ENCODE assay signal across 15 cellular contexts in genomic region chr3:53195066-53195450, GRCh38. TPM values are rescaled to one million over a fixed set of nuclear protein-coding genes. Genes with fewer than 3 reads are reported as not detected.
DNase-seq lines count a peak whose midpoint lies in the region; ATAC-seq, FAIRE-seq and TF ChIP-seq lines count a peak whose summit lies in the region.
"Had no signal": no experiment of that assay in that cellular context is flagged by ENCODE, and none has a peak within 500 bp of the region (broad histone marks: within the 10 kb centered on the region; RNA-seq: fewer than 3 reads in every experiment).

No MANE protein-coding gene starts in this region.

- H2AFZ ChIP-seq in astrocyte (ENCODE audit: low read depth, low read length) (no peak overlapping the region), GM23338 (no peak overlapping the region)

- peaks cover 5% of the 10 kb centered on the region for H3K4me1 Mint-ChIP-seq in activated T-cell treated with anti-CD3 and anti-CD28 coated beads, Interleukin-2, amount 50 U/mL, for 4 hours (ENCODE audit: low read depth)
- peaks cover 17% of the 10 kb centered on the region for H3K4me1 Mint-ChIP-seq in activated T-cell treated with anti-CD3 and anti-CD28 coated beads, Interleukin-2, amount 50 U/mL, for 72 hours (ENCODE audit: low read depth)
- H3K4me1 Mint-ChIP-seq in HFFc6 (ENCODE audit: low read depth) (peaks cover 19% of the 10 kb centered on the region; the same call in 1 of the 2 replicates), astrocyte (ENCODE audit: low read depth, unreplicated experiment) (peaks cover 8% of the 10 kb centered on the region), GM23338 (peaks cover 31% of the 10 kb centered on the region)

- H3K9me2 ChIP-seq in GM23338 (ENCODE audit: insufficient read depth), result no peaks in the 10 kb centered on the region

- H3K4me2 ChIP-seq in astrocyte (ENCODE audit: low read length) (no peak overlapping the region), GM23338 (no peak overlapping the region)

- DNase-seq in activated T-cell treated with anti-CD3 and anti-CD28 coated beads, Interleukin-2, amount 50 U/mL, for 4 hours, result no peak
- DNase-seq in activated T-cell treated with anti-CD3 and anti-CD28 coated beads, Interleukin-2, amount 50 U/mL, for 72 hours, result no peak
- DNase-seq in HFFc6 (no peak), astrocyte (ENCODE audit: low read depth) (no peak), posterior vena cava (ENCODE audit: low spot score) (peak; percentile 77), GM23338 (ENCODE audit: low spot score) (no peak), DMS79 treated with DMSO at 0.1 percent for 48 hours (lab: John Stamatoyannopoulos, UW) (no peak)
- DNase-seq: COR-L47, Kasumi-1, NCI-H1417, NCI-H2171 treated with DMSO at 0.1 percent for 48 hours, Peyer's patch had no signal

- H3K27me3 Mint-ChIP-seq in activated T-cell treated with anti-CD3 and anti-CD28 coated beads, Interleukin-2, amount 50 U/mL, for 4 hours (ENCODE audit: low read depth), result no peaks in the 10 kb centered on the region
- H3K27me3 Mint-ChIP-seq in activated T-cell treated with anti-CD3 and anti-CD28 coated beads, Interleukin-2, amount 50 U/mL, for 72 hours (ENCODE audit: low read depth), result no peaks in the 10 kb centered on the region
- H3K27me3 Mint-ChIP-seq in HFFc6 (ENCODE audit: insufficient read depth) (peaks cover 1% of the 10 kb centered on the region), astrocyte (ENCODE audit: low read depth, unreplicated experiment) (peaks cover 7% of the 10 kb centered on the region), GM23338 (ENCODE audit: insufficient read depth, low read depth, poor library complexity) (peaks cover 12% of the 10 kb centered on the region)

- H3K27ac Mint-ChIP-seq in activated T-cell treated with anti-CD3 and anti-CD28 coated beads, Interleukin-2, amount 50 U/mL, for 72 hours, result no peak overlapping the region
- H3K27ac Mint-ChIP-seq in HFFc6 (0 out of 2 replicates have a peak overlapping the region, but pooled peaks have one; percentile 36), astrocyte (ENCODE audit: unreplicated experiment) (peak overlapping the region; percentile 26), GM23338 (no peak overlapping the region)

- no peaks in the 10 kb centered on the region for H4K20me1 ChIP-seq in astrocyte (ENCODE audit: insufficient read depth, low read length)
- H4K20me1 ChIP-seq in GM23338 (replicated peaks; ENCODE audit: insufficient read depth), result no peaks in the 10 kb centered on the region

- 0 out of 2 replicates have a peak, but pooled peaks cover 5% of the 10 kb centered on the region for H3F3A ChIP-seq in GM23338 (replicated peaks; ENCODE audit: low read depth)

- intact Hi-C loops in posterior vena cava (cut with DNase I), result loop anchor here in 1 of 2 donors (5.0 kb wide), 2 partner anchors 63 to 78 kb away; partner anchors contain the start of gene RFT1

- TF ChIP-seq CTCF in HFFc6 (IDR thresholded peaks at IDR 0.05) (no peak), astrocyte (IDR thresholded peaks at IDR 0.05; ENCODE audit: insufficient read depth, low read depth, low read length) (no peak), GM23338 (conservative IDR thresholded peaks at IDR 0.05; ENCODE audit: low read depth in 2 of 2) (no peak)

- H3K27me3 ChIP-seq in astrocyte (ENCODE audit: insufficient read depth, low read length) (no peaks in the 10 kb centered on the region), GM23338 (ENCODE audit: insufficient read depth) (no peaks in the 10 kb centered on the region)
- H3K27me3 ChIP-seq: Peyer's patch had no signal

- H3K36me3 Mint-ChIP-seq in activated T-cell treated with anti-CD3 and anti-CD28 coated beads, Interleukin-2, amount 50 U/mL, for 4 hours (ENCODE audit: insufficient read depth), result peaks cover 6% of the 10 kb centered on the region
- peaks cover under 1 to 2% of the 10 kb centered on the region in 2 donors for H3K36me3 Mint-ChIP-seq in activated T-cell treated with anti-CD3 and anti-CD28 coated beads, Interleukin-2, amount 50 U/mL, for 72 hours (ENCODE audit: insufficient read depth in 2 of 2)
- H3K36me3 Mint-ChIP-seq in HFFc6 (ENCODE audit: low read depth) (peaks cover 2% of the 10 kb centered on the region; the same call in 1 of the 2 replicates), astrocyte (ENCODE audit: low read depth, unreplicated experiment) (peaks cover 3% of the 10 kb centered on the region), GM23338 (ENCODE audit: low read depth) (no peaks in the 10 kb centered on the region; the same call in 2 of the 3 replicates)

- H3K4me3 ChIP-seq in astrocyte (ENCODE audit: insufficient read depth, low read depth, low read length), result no peak overlapping the region
- no peak overlapping the region for H3K4me3 ChIP-seq in GM23338

- FAIRE-seq in astrocyte (lab: Jason Lieb, UNC), result no peak
- FAIRE-seq: A204.1, H1 had no signal

- no peaks in the 10 kb centered on the region for H3K9me3 Mint-ChIP-seq in activated T-cell treated with anti-CD3 and anti-CD28 coated beads, Interleukin-2, amount 50 U/mL, for 4 hours
- no peaks in the 10 kb centered on the region for H3K9me3 Mint-ChIP-seq in activated T-cell treated with anti-CD3 and anti-CD28 coated beads, Interleukin-2, amount 50 U/mL, for 72 hours
- no peaks in the 10 kb centered on the region for H3K9me3 Mint-ChIP-seq in HFFc6
- no peaks in the 10 kb centered on the region for H3K9me3 Mint-ChIP-seq in astrocyte (ENCODE audit: unreplicated experiment)
- no peaks in the 10 kb centered on the region for H3K9me3 Mint-ChIP-seq in GM23338

- peak overlapping the region; percentile 26 for H3K4me3 Mint-ChIP-seq in activated T-cell treated with anti-CD3 and anti-CD28 coated beads, Interleukin-2, amount 50 U/mL, for 4 hours
- H3K4me3 Mint-ChIP-seq in activated T-cell treated with anti-CD3 and anti-CD28 coated beads, Interleukin-2, amount 50 U/mL, for 72 hours, result no peak overlapping the region
- H3K4me3 Mint-ChIP-seq in HFFc6, result 0 out of 2 replicates have a peak overlapping the region, but pooled peaks have one; percentile 13
- no peak overlapping the region for H3K4me3 Mint-ChIP-seq in astrocyte (ENCODE audit: unreplicated experiment)
- H3K4me3 Mint-ChIP-seq in GM23338, result no peak overlapping the region; the same call in 2 of the 3 replicates

- no peak overlapping the region for H3K9ac ChIP-seq in astrocyte (ENCODE audit: low read length)

- peaks cover 14% of the 10 kb centered on the region for H3K4me1 ChIP-seq in astrocyte (ENCODE audit: insufficient read depth, low read length)
- peaks cover 13% of the 10 kb centered on the region for H3K4me1 ChIP-seq in GM23338 (ENCODE audit: insufficient read depth)

- H3K36me3 ChIP-seq in astrocyte (ENCODE audit: insufficient read depth, low read length) (no peaks in the 10 kb centered on the region), GM23338 (ENCODE audit: insufficient read depth) (no peaks in the 10 kb centered on the region)

- H3K27ac ChIP-seq in astrocyte (ENCODE audit: low read depth, low read length) (no peak overlapping the region), GM23338 (ENCODE audit: low read depth) (no peak overlapping the region)

- H3K79me2 ChIP-seq in astrocyte (ENCODE audit: insufficient read depth, low read length) (no peaks in the 10 kb centered on the region), GM23338 (replicated peaks; ENCODE audit: insufficient read depth) (no peaks in the 10 kb centered on the region)

- no peak for ATAC-seq in activated T-cell treated with anti-CD3 and anti-CD28 coated beads, Interleukin-2, amount 50 U/mL, for 4 hours
- no peak for ATAC-seq in activated T-cell treated with anti-CD3 and anti-CD28 coated beads, Interleukin-2, amount 50 U/mL, for 72 hours (replicated peaks in 1 of 2)
- ATAC-seq in GM23338 (no peak), GM21360 (IDR thresholded peaks at IDR 0.05; ENCODE audit: unreplicated experiment) (no peak)

- no peaks in the 10 kb centered on the region for H3K9me3 ChIP-seq in astrocyte (ENCODE audit: insufficient read depth, low read depth, low read length)
- H3K9me3 ChIP-seq: Peyer's patch had no signal

TF ChIP-seq in GM23338, 12 proteins besides CTCF, POLR2A, EP300 and RAD21 (continues in another document):
- TF ChIP-seq ZNF331 (CRISPR knock-in tag; IDR thresholded peaks at IDR 0.05; ENCODE audit: low read depth) (no peak), EZH2phosphoT487 (IDR thresholded peaks at IDR 0.05; ENCODE audit: unreplicated experiment) (no peak), NANOG (IDR thresholded peaks at IDR 0.05; ENCODE audit: borderline replicate concordance) (no peak), JUNB (IDR thresholded peaks at IDR 0.05; ENCODE audit: unreplicated experiment) (no peak), CREB1 (CRISPR knock-in tag; IDR thresholded peaks at IDR 0.05; ENCODE audit: low read depth) (no peak), ETS1 (IDR thresholded peaks at IDR 0.05) (no peak), EZH2 (IDR thresholded peaks at IDR 0.05; ENCODE audit: low read depth, unreplicated experiment) (no peak)

RNA-seq across cellular contexts. Expression of gene PRKCD, which starts 34.0 kb away (rescaled TPM):
- total RNA-seq in activated T-cell treated with anti-CD3 and anti-CD28 coated beads, Interleukin-2, amount 50 U/mL, for 4 hours, result 10 to 100 TPM; 15.7 to 24.3 (median 19.1) TPM
- 10 to 100 TPM; 24.2 to 27.2 TPM for total RNA-seq in activated T-cell treated with anti-CD3 and anti-CD28 coated beads, Interleukin-2, amount 50 U/mL, for 72 hours
- total RNA-seq in HFFc6 (2021; fragmentation: NEBNext Ultra II Directional; extraction: Animal tissue kit (Norgen Biotek cat#: 25700)), result 10 to 100 TPM; 15.5 to 21.9 (median 20.0) TPM
- total RNA-seq in astrocyte, result 25.4 and 28.8 TPM in 2 replicates
- 10 to 100 TPM; 34.1 to 36.3 TPM for total RNA-seq in posterior vena cava
- 10.2 and 11.8 TPM in 2 replicates for total RNA-seq in GM23338 (2014; rRNA removed; shearing (Covaris generic))
- 11.3 and 12.5 TPM in 2 replicates for polyA plus RNA-seq in GM23338 (2016; fragmentation: Nextera tagmentation; extraction: Ambion mirVana)

Comparison
In these comparisons a context has a peak if more than half of its experiments do, and no peak if none do; other contexts are left out.
1. H3K4me3 Mint-ChIP-seq: peak in activated T-cell treated with anti-CD3 and anti-CD28 coated beads, Interleukin-2, amount 50 U/mL, for 4 hours (single experiment) and HFFc6 (single experiment); none in activated T-cell treated with anti-CD3 and anti-CD28 coated beads, Interleukin-2, amount 50 U/mL, for 72 hours (0 of 2), astrocyte (single experiment) and GM23338 (single experiment).
2. H3K27ac Mint-ChIP-seq: peak in HFFc6 (single experiment) and astrocyte (single experiment); none in activated T-cell treated with anti-CD3 and anti-CD28 coated beads, Interleukin-2, amount 50 U/mL, for 72 hours (single experiment) and GM23338 (single experiment).